Comparison of ENCODE assay signal across 2 cellular contexts in the genomic region with DNA sequence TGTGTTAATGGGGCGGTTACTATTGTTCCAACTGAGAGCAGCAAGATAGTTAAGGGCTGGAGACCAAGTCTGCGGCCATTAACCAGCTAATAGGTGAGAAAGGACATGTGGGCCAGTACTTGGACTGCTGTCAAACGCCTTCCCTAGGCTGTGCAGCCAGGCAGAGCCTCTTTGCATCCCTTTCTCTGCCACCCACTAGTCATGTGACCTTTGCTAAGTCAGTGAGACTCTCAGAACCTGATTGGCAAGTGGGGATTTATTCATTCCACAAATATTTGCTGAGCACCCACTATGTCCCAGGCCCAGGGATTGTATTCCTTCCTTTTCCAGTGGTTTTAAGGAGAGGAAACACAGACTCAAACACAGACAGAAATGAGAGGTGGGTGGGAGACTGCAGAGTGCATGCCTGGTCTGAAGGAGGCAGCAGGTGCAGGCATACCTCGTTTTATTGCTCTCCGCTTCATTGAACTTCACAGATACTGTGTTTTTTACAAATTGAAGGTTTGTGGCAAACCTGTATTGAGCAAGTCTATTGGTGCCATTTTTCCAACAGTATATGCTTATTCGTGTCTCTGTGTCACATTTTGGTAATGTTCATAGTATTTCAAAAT.
TF ChIP-seq lines count a peak whose summit lies in the region.

No MANE protein-coding gene starts in this region.

TF ChIP-seq in Ishikawa, 13 proteins besides CTCF, POLR2A, EP300 and RAD21 (continued from another document):
- TF ChIP-seq ZBTB7A (IDR thresholded peaks at IDR 0.05; ENCODE audit: low read depth) (no peak), CREB1 (IDR thresholded peaks at IDR 0.05; ENCODE audit: low read depth) (no peak)
- TF ChIP-seq, protein P1, sequence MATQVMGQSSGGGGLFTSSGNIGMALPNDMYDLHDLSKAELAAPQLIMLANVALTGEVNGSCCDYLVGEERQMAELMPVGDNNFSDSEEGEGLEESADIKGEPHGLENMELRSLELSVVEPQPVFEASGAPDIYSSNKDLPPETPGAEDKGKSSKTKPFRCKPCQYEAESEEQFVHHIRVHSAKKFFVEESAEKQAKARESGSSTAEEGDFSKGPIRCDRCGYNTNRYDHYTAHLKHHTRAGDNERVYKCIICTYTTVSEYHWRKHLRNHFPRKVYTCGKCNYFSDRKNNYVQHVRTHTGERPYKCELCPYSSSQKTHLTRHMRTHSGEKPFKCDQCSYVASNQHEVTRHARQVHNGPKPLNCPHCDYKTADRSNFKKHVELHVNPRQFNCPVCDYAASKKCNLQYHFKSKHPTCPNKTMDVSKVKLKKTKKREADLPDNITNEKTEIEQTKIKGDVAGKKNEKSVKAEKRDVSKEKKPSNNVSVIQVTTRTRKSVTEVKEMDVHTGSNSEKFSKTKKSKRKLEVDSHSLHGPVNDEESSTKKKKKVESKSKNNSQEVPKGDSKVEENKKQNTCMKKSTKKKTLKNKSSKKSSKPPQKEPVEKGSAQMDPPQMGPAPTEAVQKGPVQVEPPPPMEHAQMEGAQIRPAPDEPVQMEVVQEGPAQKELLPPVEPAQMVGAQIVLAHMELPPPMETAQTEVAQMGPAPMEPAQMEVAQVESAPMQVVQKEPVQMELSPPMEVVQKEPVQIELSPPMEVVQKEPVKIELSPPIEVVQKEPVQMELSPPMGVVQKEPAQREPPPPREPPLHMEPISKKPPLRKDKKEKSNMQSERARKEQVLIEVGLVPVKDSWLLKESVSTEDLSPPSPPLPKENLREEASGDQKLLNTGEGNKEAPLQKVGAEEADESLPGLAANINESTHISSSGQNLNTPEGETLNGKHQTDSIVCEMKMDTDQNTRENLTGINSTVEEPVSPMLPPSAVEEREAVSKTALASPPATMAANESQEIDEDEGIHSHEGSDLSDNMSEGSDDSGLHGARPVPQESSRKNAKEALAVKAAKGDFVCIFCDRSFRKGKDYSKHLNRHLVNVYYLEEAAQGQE (IDR thresholded peaks at IDR 0.05; ENCODE audit: low read depth): no peak
- TF ChIP-seq, protein P2, sequence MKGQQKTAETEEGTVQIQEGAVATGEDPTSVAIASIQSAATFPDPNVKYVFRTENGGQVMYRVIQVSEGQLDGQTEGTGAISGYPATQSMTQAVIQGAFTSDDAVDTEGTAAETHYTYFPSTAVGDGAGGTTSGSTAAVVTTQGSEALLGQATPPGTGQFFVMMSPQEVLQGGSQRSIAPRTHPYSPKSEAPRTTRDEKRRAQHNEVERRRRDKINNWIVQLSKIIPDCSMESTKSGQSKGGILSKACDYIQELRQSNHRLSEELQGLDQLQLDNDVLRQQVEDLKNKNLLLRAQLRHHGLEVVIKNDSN (IDR thresholded peaks at IDR 0.05): peak; percentile 91
TF ChIP-seq in Ishikawa: peak in this region for 5.

TF ChIP-seq in K562, 482 proteins besides CTCF, POLR2A, EP300 and RAD21 (continued from another document):
- TF ChIP-seq, protein P3, sequence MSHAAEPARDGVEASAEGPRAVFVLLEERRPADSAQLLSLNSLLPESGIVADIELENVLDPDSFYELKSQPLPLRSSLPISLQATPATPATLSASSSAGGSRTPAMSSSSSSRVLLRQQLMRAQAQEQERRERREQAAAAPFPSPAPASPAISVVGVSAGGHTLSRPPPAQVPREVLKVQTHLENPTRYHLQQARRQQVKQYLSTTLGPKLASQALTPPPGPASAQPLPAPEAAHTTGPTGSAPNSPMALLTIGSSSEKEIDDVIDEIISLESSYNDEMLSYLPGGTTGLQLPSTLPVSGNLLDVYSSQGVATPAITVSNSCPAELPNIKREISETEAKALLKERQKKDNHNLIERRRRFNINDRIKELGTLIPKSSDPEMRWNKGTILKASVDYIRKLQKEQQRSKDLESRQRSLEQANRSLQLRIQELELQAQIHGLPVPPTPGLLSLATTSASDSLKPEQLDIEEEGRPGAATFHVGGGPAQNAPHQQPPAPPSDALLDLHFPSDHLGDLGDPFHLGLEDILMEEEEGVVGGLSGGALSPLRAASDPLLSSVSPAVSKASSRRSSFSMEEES (CRISPR knock-in tag; IDR thresholded peaks at IDR 0.05): peak; percentile 44; the same call in 1 of the 2 replicates
